1 cellular context compared by ENCODE assay signal in the genomic region with DNA sequence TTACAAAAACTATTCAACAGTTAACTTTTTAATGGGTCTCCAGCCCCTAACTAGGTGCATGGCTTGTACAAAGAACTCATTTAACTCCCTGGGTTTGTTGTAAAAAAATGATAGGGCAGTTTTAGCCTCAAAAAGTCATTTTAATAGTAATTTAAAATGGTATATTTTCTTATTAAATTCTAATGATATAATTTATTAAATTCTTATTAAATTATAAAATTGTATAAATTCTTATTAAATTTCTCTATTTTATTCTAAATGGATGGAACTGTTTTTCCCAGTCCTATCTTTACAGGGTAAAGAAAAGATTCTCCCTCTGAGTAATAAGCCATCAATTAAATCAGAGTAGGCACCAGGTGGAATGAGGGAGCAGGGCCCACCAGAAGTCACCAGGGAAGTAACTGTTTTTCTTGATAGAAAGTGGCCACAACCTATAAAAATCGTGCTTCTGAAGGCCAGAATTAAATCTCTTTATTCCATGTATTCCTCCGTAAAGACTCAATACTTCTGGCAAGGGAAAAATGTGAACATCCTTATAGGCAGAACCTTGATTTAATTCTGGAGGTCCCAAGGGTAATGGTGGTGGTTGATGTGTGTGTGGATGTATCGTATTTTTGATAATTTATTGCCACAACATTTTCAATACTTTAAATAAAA.
TF ChIP-seq lines count a peak whose summit lies in the region.

No MANE protein-coding gene starts in this region.

TF ChIP-seq in HepG2, 621 proteins besides CTCF, POLR2A, EP300 and RAD21:
- TF ChIP-seq SRY (CRISPR knock-in tag; IDR thresholded peaks at IDR 0.05) (no peak), GTF2F1 (IDR thresholded peaks at IDR 0.05; ENCODE audit: low read length) (0 out of 2 replicates have a peak, but pooled peaks have one; percentile 30), MTF1 (CRISPR knock-in tag; IDR thresholded peaks at IDR 0.05) (no peak), ELF1 (CRISPR knock-in tag; IDR thresholded peaks at IDR 0.05) (0 out of 2 replicates have a peak, but pooled peaks have one; percentile 1), ZNF678 (CRISPR knock-in tag; IDR thresholded peaks at IDR 0.05) (peak; percentile 9; the same call in 1 of the 2 replicates), PRPF4 (IDR thresholded peaks at IDR 0.05; ENCODE audit: low read depth, low read length, poor library complexity, severe bottlenecking) (no peak), ZNF772 (CRISPR knock-in tag; IDR thresholded peaks at IDR 0.05) (no peak), KLF6 (CRISPR knock-in tag; IDR thresholded peaks at IDR 0.05) (no peak), RFXANK (CRISPR knock-in tag; IDR thresholded peaks at IDR 0.05) (no peak), BHLHE40 (IDR thresholded peaks at IDR 0.05; ENCODE audit: low read length) (no peak)
- TF ChIP-seq, protein P1, sequence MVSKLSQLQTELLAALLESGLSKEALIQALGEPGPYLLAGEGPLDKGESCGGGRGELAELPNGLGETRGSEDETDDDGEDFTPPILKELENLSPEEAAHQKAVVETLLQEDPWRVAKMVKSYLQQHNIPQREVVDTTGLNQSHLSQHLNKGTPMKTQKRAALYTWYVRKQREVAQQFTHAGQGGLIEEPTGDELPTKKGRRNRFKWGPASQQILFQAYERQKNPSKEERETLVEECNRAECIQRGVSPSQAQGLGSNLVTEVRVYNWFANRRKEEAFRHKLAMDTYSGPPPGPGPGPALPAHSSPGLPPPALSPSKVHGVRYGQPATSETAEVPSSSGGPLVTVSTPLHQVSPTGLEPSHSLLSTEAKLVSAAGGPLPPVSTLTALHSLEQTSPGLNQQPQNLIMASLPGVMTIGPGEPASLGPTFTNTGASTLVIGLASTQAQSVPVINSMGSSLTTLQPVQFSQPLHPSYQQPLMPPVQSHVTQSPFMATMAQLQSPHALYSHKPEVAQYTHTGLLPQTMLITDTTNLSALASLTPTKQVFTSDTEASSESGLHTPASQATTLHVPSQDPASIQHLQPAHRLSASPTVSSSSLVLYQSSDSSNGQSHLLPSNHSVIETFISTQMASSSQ (IDR thresholded peaks at IDR 0.05; ENCODE audit: low read depth): no peak
- TF ChIP-seq, protein P1 (CRISPR knock-in tag; IDR thresholded peaks at IDR 0.05; ENCODE audit: borderline replicate concordance): 0 out of 2 replicates have a peak, but pooled peaks have one; percentile 5
- TF ChIP-seq, protein P2, sequence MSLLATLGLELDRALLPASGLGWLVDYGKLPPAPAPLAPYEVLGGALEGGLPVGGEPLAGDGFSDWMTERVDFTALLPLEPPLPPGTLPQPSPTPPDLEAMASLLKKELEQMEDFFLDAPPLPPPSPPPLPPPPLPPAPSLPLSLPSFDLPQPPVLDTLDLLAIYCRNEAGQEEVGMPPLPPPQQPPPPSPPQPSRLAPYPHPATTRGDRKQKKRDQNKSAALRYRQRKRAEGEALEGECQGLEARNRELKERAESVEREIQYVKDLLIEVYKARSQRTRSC (CRISPR knock-in tag; IDR thresholded peaks at IDR 0.05; ENCODE audit: low read depth): no peak
- TF ChIP-seq, protein P3, sequence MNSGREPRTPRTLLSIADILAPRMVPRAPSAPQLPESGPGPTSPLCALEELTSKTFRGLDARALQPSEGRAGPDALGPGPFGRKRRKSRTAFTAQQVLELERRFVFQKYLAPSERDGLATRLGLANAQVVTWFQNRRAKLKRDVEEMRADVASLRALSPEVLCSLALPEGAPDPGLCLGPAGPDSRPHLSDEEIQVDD (CRISPR knock-in tag; IDR thresholded peaks at IDR 0.05; ENCODE audit: borderline replicate concordance): no peak
